31 cellular contexts compared by ENCODE assay signal in the genomic region with DNA sequence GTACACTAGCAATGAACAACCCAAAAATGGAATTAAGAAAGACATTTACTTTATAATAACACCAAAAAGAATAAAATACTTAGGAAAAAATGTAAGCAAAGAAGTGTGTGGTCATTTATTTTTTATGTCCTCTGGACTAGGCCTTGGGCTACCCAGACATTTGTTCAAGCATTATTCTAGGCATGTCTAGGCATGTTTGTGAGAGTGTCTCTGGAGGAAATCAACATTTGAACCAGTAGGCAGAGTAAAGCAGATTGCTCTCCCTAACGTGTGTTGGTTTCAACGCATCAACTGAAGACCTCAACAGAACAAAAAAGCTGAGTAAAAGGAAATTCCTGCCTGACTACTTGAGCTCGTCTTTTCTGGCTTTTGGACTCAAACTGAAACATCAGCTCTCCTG.
DNase-seq lines count a peak whose midpoint lies in the region; ATAC-seq and TF ChIP-seq lines count a peak whose summit lies in the region.
"Had no signal": no experiment of that assay in that cellular context is flagged by ENCODE, and none has a peak within 500 bp of the region (broad histone marks: within the 10 kb centered on the region; RNA-seq: fewer than 3 reads in every experiment).

No MANE protein-coding gene starts in this region.

- ATAC-seq in heart right ventricle, result no peak
- ATAC-seq: activated T-helper 17 cell treated with anti-CD3 and anti-CD28 coated beads, Interleukin-2, amount 50 U/mL, for 72 hours; CD8-positive, alpha-beta T cell; gastrocnemius medialis; GM12878; left colon; T-cell had no signal

- H3K27me3 ChIP-seq in endodermal cell (ENCODE audit: control insufficient read depth, insufficient read depth, low read length, poor library complexity, severe bottlenecking) (no peaks in the 10 kb centered on the region), esophagus squamous epithelium (no peaks in the 10 kb centered on the region), heart right ventricle (no peaks in the 10 kb centered on the region)
- H3K27me3 ChIP-seq: ascending aorta, gastrocnemius medialis, Peyer's patch, SJCRH30 had no signal

- H3K4me3 ChIP-seq in endodermal cell (ENCODE audit: low read length) (no peak overlapping the region), esophagus squamous epithelium (no peak overlapping the region), heart right ventricle (no peak overlapping the region)
- H3K4me3 ChIP-seq: ascending aorta, gastrocnemius medialis, GM12878, Peyer's patch, SJCRH30, skin epidermis had no signal

- TF ChIP-seq CTCF in endodermal cell (conservative IDR thresholded peaks at IDR 0.05) (no peak), esophagus squamous epithelium (IDR thresholded peaks at IDR 0.05) (no peak), heart right ventricle (IDR thresholded peaks at IDR 0.05) (no peak)

- H3K4me3 Mint-ChIP-seq in endodermal cell, result no peak overlapping the region
- H3K4me3 Mint-ChIP-seq: activated naive CD8-positive, alpha-beta T cell treated with anti-CD3 and anti-CD28 coated beads for 36 hours; activated T-helper 17 cell treated with anti-CD3 and anti-CD28 coated beads, Interleukin-2, amount 50 U/mL, for 72 hours; CD8-positive, alpha-beta T cell; central memory CD8-positive, alpha-beta T cell; memory B cell; T-cell had no signal

- TF ChIP-seq POLR2A in esophagus squamous epithelium (IDR thresholded peaks at IDR 0.05), result no peak

- peaks cover 22% of the 10 kb centered on the region for H3K9me3 Mint-ChIP-seq in endodermal cell

- H3K27ac Mint-ChIP-seq in endodermal cell, result no peak overlapping the region
- H3K27ac Mint-ChIP-seq: activated naive CD8-positive, alpha-beta T cell treated with anti-CD3 and anti-CD28 coated beads for 36 hours; activated T-helper 17 cell treated with anti-CD3 and anti-CD28 coated beads, Interleukin-2, amount 50 U/mL, for 72 hours; CD8-positive, alpha-beta T cell; memory B cell; T-cell had no signal

- H3K4me1 ChIP-seq in endodermal cell (ENCODE audit: control insufficient read depth, insufficient read depth, low read length) (no peaks in the 10 kb centered on the region), esophagus squamous epithelium (no peaks in the 10 kb centered on the region), heart right ventricle (no peaks in the 10 kb centered on the region)
- H3K4me1 ChIP-seq: ascending aorta, gastrocnemius medialis, Peyer's patch, SJCRH30 had no signal

- no peaks in the 10 kb centered on the region for H3K4me1 Mint-ChIP-seq in endodermal cell
- H3K4me1 Mint-ChIP-seq: central memory CD8-positive, alpha-beta T cell; memory B cell had no signal

- intact Hi-C loops in esophagus squamous epithelium (cut with DNase I), result no loop called here
- intact Hi-C loops in heart right ventricle (cut with DNase I), result no loop called here

- H3K9ac ChIP-seq in endodermal cell (ENCODE audit: extremely low read depth, low read length, poor library complexity, severe bottlenecking), result no peak overlapping the region
- H3K9ac ChIP-seq: KMS-11 had no signal

- H3K36me3 ChIP-seq in endodermal cell (ENCODE audit: control insufficient read depth, insufficient read depth, low read length) (no peaks in the 10 kb centered on the region), esophagus squamous epithelium (no peaks in the 10 kb centered on the region), heart right ventricle (no peaks in the 10 kb centered on the region)
- H3K36me3 ChIP-seq: ascending aorta, gastrocnemius medialis, Peyer's patch, SJCRH30 had no signal

- no peaks in the 10 kb centered on the region for H3K27me3 Mint-ChIP-seq in endodermal cell (ENCODE audit: insufficient read depth)
- H3K27me3 Mint-ChIP-seq: memory B cell had no signal

- H3K36me3 Mint-ChIP-seq in endodermal cell (ENCODE audit: low read depth), result peaks cover under 1% of the 10 kb centered on the region
- H3K36me3 Mint-ChIP-seq: activated naive CD8-positive, alpha-beta T cell treated with anti-CD3 and anti-CD28 coated beads for 36 hours; CD8-positive, alpha-beta T cell; memory B cell had no signal

- 89% methylated on average over 3 of the region's 3 CpGs for WGBS in endodermal cell (ENCODE audit: insufficient coverage in 1 of 2, insufficient read length in 1 of 2), 2 experiments
- WGBS in esophagus squamous epithelium, 2 donors, result 61% methylated on average over 3 of the region's 3 CpGs
- WGBS in heart right ventricle, 2 donors, result 79 to 80% methylated on average over 3 of the region's 3 CpGs

- H3K9me3 ChIP-seq in endodermal cell (ENCODE audit: control insufficient read depth, low read length), result peaks cover 3% of the 10 kb centered on the region
- H3K9me3 ChIP-seq in esophagus squamous epithelium, result peaks cover 0 to 6% (median 3%) of the 10 kb centered on the region in 3 donors
- peaks cover 0 to 9% (median 2%) of the 10 kb centered on the region in 11 donors for H3K9me3 ChIP-seq in heart right ventricle
- H3K9me3 ChIP-seq: ascending aorta, gastrocnemius medialis, SJCRH30 had no signal

- H3K27ac ChIP-seq in epithelial cell of prostate (peak overlapping the region; percentile 11), endodermal cell (ENCODE audit: low read depth, low read length) (no peak overlapping the region), esophagus squamous epithelium (no peak overlapping the region), heart right ventricle (no peak overlapping the region)
- H3K27ac ChIP-seq: ascending aorta, gastrocnemius medialis, KMS-11, Peyer's patch, SJCRH30, skin epidermis had no signal

- in situ Hi-C loops in KBM-7 (cut with MboI; ENCODE audit: low pct_unique_long_range_greater_than_20kb, low sequenced_read_pairs), result no loop called here

- DNase-seq in NCI-H1417 (lab: John Stamatoyannopoulos, UW), result peak in 2 of 3 experiments; percentile 15 to 75
- no peak for DNase-seq in NCI-H1417 treated with DMSO at 0.1 percent for 48 hours (lab: John Stamatoyannopoulos, UW)
- peak; percentile 7 for DNase-seq in KBM-7
- no peak for DNase-seq in epithelial cell of prostate (ENCODE audit: low read depth, low spot score)
- DNase-seq in myocyte (ENCODE audit: low read depth), result peak; percentile 25
- DNase-seq in endodermal cell, result no peak
- DNase-seq in esophagus squamous epithelium (lab: John Stamatoyannopoulos, UW), result no peak
- no peak for DNase-seq in heart right ventricle
- DNase-seq: activated CD4-positive, alpha-beta T cell treated with anti-CD3 and anti-CD28 coated beads, Interleukin-2, amount 50 U/mL, for 48 hours; activated CD8-positive, alpha-beta memory T cell treated with anti-CD3 and anti-CD28 coated beads, Interleukin-2, amount 50 U/mL, for 4 hours; activated naive CD8-positive, alpha-beta T cell treated with anti-CD3 and anti-CD28 coated beads for 36 hours; CD8-positive, alpha-beta T cell; dermis blood vessel endothelial cell; gastrocnemius medialis; GOT3; left colon; MV-4-11; NCI-H1930; NCI-H446 treated with DMSO at 0.1 percent for 48 hours; nucleus accumbens; Peyer's patch; SJCRH30; stimulated activated CD4-positive, alpha-beta T cell treated with anti-CD3 and anti-CD28 coated beads, Interleukin-1b, Interleukin-23, amount 100 ng/mL, for 48 hours; T-cell had no signal

Comparison
In these comparisons a context has a peak if more than half of its experiments do, and no peak if none do; other contexts are left out.
1. DNase-seq: peak in NCI-H1417 (2 of 3), KBM-7 (single experiment) and myocyte (single experiment); none in NCI-H1417 treated with DMSO at 0.1 percent for 48 hours (single experiment), epithelial cell of prostate (single experiment), endodermal cell (single experiment), esophagus squamous epithelium (single experiment) and heart right ventricle (0 of 2).